32 cellular contexts compared by ENCODE assay signal in the genomic region with DNA sequence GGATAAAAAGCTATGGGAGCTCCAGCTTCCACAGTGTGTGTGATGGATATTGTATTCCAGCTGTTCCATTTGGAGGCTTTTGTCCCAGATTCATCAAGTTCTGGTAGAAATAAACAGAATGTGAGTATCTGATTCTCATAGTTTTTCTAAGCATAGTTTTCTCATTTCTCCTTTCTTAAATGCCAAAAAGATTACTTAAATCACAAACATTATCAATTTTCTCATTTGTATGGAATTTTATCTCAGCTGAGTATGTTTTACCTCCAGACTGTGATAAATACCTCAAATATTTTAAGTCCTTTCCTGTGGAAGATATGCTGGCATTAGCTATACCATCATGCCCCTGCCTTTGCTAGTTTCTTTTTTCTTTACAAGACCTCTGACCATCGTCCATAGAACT.
DNase-seq lines count a peak whose midpoint lies in the region; FAIRE-seq and TF ChIP-seq lines count a peak whose summit lies in the region.
"Had no signal": no experiment of that assay in that cellular context is flagged by ENCODE, and none has a peak within 500 bp of the region (broad histone marks: within the 10 kb centered on the region; RNA-seq: fewer than 3 reads in every experiment).

No MANE protein-coding gene starts in this region.

- peak overlapping the region; percentile 40 for H3K4me2 ChIP-seq in astrocyte (ENCODE audit: low read length)
- H3K4me2 ChIP-seq in MM.1S (ENCODE audit: low read depth, low read length): no peak overlapping the region
- H3K4me2 ChIP-seq: BLaER1 had no signal

- H3K36me3 ChIP-seq in ACC112 (ENCODE audit: insufficient read depth, low read length) (no peaks in the 10 kb centered on the region), astrocyte (ENCODE audit: insufficient read depth, low read length) (no peaks in the 10 kb centered on the region), MM.1S (replicated peaks; ENCODE audit: insufficient read depth, low read length) (no peaks in the 10 kb centered on the region)
- H3K36me3 ChIP-seq: adrenal gland, BLaER1, esophagus muscularis mucosa, gastroesophageal sphincter, MG63, transverse colon, WERI-Rb-1 had no signal

- no peaks in the 10 kb centered on the region for H3K9me3 Mint-ChIP-seq in astrocyte (ENCODE audit: unreplicated experiment)
- H3K9me3 Mint-ChIP-seq: activated CD4-positive, alpha-beta T cell treated with anti-CD3 and anti-CD28 coated beads, Interleukin-2, amount 10 ng/mL, durations not matched to agents 24 days and 14 days; endodermal cell; H9 had no signal

- H3K4me3 ChIP-seq in ACC112 (ENCODE audit: low read depth, low read length) (no peak overlapping the region), astrocyte (ENCODE audit: insufficient read depth, low read depth, low read length) (no peak overlapping the region), MM.1S (ENCODE audit: low read length) (no peak overlapping the region)
- H3K4me3 ChIP-seq: adrenal gland, BLaER1, esophagus muscularis mucosa, gastroesophageal sphincter, MG63, transverse colon had no signal

- H3K27me3 ChIP-seq in ACC112 (ENCODE audit: insufficient read depth, low read length) (no peaks in the 10 kb centered on the region), astrocyte (ENCODE audit: insufficient read depth, low read length) (no peaks in the 10 kb centered on the region), MM.1S (replicated peaks; ENCODE audit: insufficient read depth, low read length) (no peaks in the 10 kb centered on the region)
- H3K27me3 ChIP-seq: adrenal gland, BLaER1, esophagus muscularis mucosa, gastroesophageal sphincter, MG63, transverse colon had no signal

- H3F3A ChIP-seq in MM.1S (ENCODE audit: insufficient read depth, low read length): no peaks in the 10 kb centered on the region

- H3K9ac ChIP-seq in astrocyte (ENCODE audit: low read length) (peak overlapping the region; percentile 68), MM.1S (ENCODE audit: low read length) (no peak overlapping the region)
- H3K9ac ChIP-seq: BLaER1 had no signal

- H3K79me2 ChIP-seq in ACC112 (ENCODE audit: control insufficient read depth, insufficient read depth, low read length, unreplicated experiment) (no peaks in the 10 kb centered on the region), astrocyte (ENCODE audit: insufficient read depth, low read length) (no peaks in the 10 kb centered on the region), MM.1S (ENCODE audit: low read length) (no peaks in the 10 kb centered on the region)

- no peaks in the 10 kb centered on the region for H3K27me3 Mint-ChIP-seq in astrocyte (ENCODE audit: low read depth, unreplicated experiment)
- H3K27me3 Mint-ChIP-seq: activated CD4-positive, alpha-beta T cell treated with anti-CD3 and anti-CD28 coated beads, Interleukin-2, amount 10 ng/mL, durations not matched to agents 24 days and 14 days; naive B cell had no signal

- H3K4me1 Mint-ChIP-seq in astrocyte (ENCODE audit: low read depth, unreplicated experiment): peaks cover 6% of the 10 kb centered on the region
- H3K4me1 Mint-ChIP-seq: activated CD4-positive, alpha-beta T cell treated with anti-CD3 and anti-CD28 coated beads, Interleukin-2, amount 10 ng/mL, durations not matched to agents 24 days and 14 days; endodermal cell; H9; naive B cell had no signal

- no peak overlapping the region for H3K4me3 Mint-ChIP-seq in astrocyte (ENCODE audit: unreplicated experiment)
- H3K4me3 Mint-ChIP-seq: activated CD4-positive, alpha-beta T cell treated with anti-CD3 and anti-CD28 coated beads, Interleukin-2, amount 10 ng/mL, durations not matched to agents 24 days and 14 days; endodermal cell; H9; naive B cell had no signal

- H3K36me3 Mint-ChIP-seq in astrocyte (ENCODE audit: low read depth, unreplicated experiment): no peaks in the 10 kb centered on the region
- H3K36me3 Mint-ChIP-seq: naive B cell had no signal

- H2AFZ ChIP-seq in ACC112 (ENCODE audit: low read length, unreplicated experiment) (no peak overlapping the region), astrocyte (ENCODE audit: low read depth, low read length) (no peak overlapping the region), MM.1S (ENCODE audit: low read length) (no peak overlapping the region)

- no peak for TF ChIP-seq CTCF in astrocyte (IDR thresholded peaks at IDR 0.05; ENCODE audit: insufficient read depth, low read depth, low read length)
- TF ChIP-seq CTCF in MM.1S (IDR thresholded peaks at IDR 0.05; ENCODE audit: low read length): no peak

- H3K9me2 ChIP-seq in MM.1S (replicated peaks; ENCODE audit: insufficient read depth, low read length): no peaks in the 10 kb centered on the region

- H3K4me1 ChIP-seq in ACC112 (ENCODE audit: control insufficient read depth, insufficient read depth, low read length, unreplicated experiment) (no peaks in the 10 kb centered on the region), astrocyte (ENCODE audit: insufficient read depth, low read length) (peaks cover 21% of the 10 kb centered on the region), MM.1S (ENCODE audit: low read length) (no peaks in the 10 kb centered on the region)
- H3K4me1 ChIP-seq: adrenal gland, BLaER1, esophagus muscularis mucosa, gastroesophageal sphincter, transverse colon had no signal

- DNase-seq in HS-5 (ENCODE audit: low read depth) (peak; percentile 65), astrocyte (ENCODE audit: low read depth) (peak; percentile 67), iris pigment epithelial cell (ENCODE audit: low read depth) (peak; percentile 49), COLO668 (lab: John Stamatoyannopoulos, UW; ENCODE audit: unreplicated experiment) (no peak), MM.1S (no peak), Kasumi-1 (lab: John Stamatoyannopoulos, UW) (no peak)
- DNase-seq in activated naive CD4-positive, alpha-beta T cell (lab: John Stamatoyannopoulos, UW): no peak
- DNase-seq: ACHN; activated CD4-positive, alpha-beta T cell treated with anti-CD3 and anti-CD28 coated beads, Interleukin-2, amount 10 ng/mL, durations not matched to agents 24 days and 14 days; activated naive CD4-positive, alpha-beta T cell treated with Interleukin-2 at 50 U/mL for 16 hours; activated T-cell treated with anti-CD3 and anti-CD28 coated beads, Interleukin-2, amount 50 U/mL, for 48 hours; adrenal gland; cortex of kidney; DMS53; endodermal cell; H9; mesendoderm; MG63; naive B cell; NCI-H2029 treated with DMSO at 0.1 percent for 48 hours; NCI-H774; retina; stimulated activated CD4-positive, alpha-beta T cell treated with anti-CD3 and anti-CD28 coated beads, Interleukin-2, amount 100 ng/mL, for 24 hours; SW 1271; T-helper 9 cell; transverse colon; WERI-Rb-1 had no signal

- no peak overlapping the region for H3K27ac Mint-ChIP-seq in astrocyte (ENCODE audit: unreplicated experiment)
- H3K27ac Mint-ChIP-seq: activated CD4-positive, alpha-beta T cell treated with anti-CD3 and anti-CD28 coated beads, Interleukin-2, amount 10 ng/mL, durations not matched to agents 24 days and 14 days; endodermal cell; H9; naive B cell had no signal

- H3K27ac ChIP-seq in ACC112 (ENCODE audit: low read depth, low read length) (peak overlapping the region; percentile 17; the same call in 1 of the 2 replicates), astrocyte (ENCODE audit: low read depth, low read length) (peak overlapping the region; percentile 89), MM.1S (ENCODE audit: low read length) (no peak overlapping the region)
- H3K27ac ChIP-seq: adrenal gland, BLaER1, gastroesophageal sphincter, transverse colon, WERI-Rb-1 had no signal

- H3K9me3 ChIP-seq in astrocyte (ENCODE audit: insufficient read depth, low read depth, low read length): no peaks in the 10 kb centered on the region
- no peaks in the 10 kb centered on the region for H3K9me3 ChIP-seq in MM.1S (replicated peaks; ENCODE audit: insufficient read depth, low read length)
- H3K9me3 ChIP-seq: adrenal gland, BLaER1, esophagus muscularis mucosa, gastroesophageal sphincter, MG63, transverse colon had no signal

- no peak for FAIRE-seq in astrocyte (lab: Jason Lieb, UNC)
- FAIRE-seq: GM19239 had no signal

- no peaks in the 10 kb centered on the region for H4K20me1 ChIP-seq in astrocyte (ENCODE audit: insufficient read depth, low read length)
- H4K20me1 ChIP-seq in MM.1S (ENCODE audit: insufficient read depth, low read length): no peaks in the 10 kb centered on the region
- H4K20me1 ChIP-seq: BLaER1 had no signal

Comparison
In these comparisons a context has a peak if more than half of its experiments do, and no peak if none do; other contexts are left out.
1. DNase-seq: peak in HS-5 (single experiment), astrocyte (single experiment) and iris pigment epithelial cell (single experiment); none in COLO668 (single experiment), MM.1S (single experiment), activated naive CD4-positive, alpha-beta T cell (0 of 4) and Kasumi-1 (0 of 2).